ENCODE assay signal across 29 cellular contexts in genomic region chr10:121984463-121984862, GRCh38.
"Had no signal": no experiment of that assay in that cellular context is flagged by ENCODE, and none has a peak within 500 bp of the region (broad histone marks: within the 10 kb centered on the region; RNA-seq: fewer than 3 reads in every experiment).

No MANE protein-coding gene starts in this region.

- H3K27me3 ChIP-seq: stomach, suprapubic skin, testis, thyroid gland, tibial artery, tibial nerve, transverse colon, upper lobe of left lung, upper lobe of right lung, uterus, vagina had no signal

- DNase-seq: stimulated activated CD4-positive, alpha-beta T cell treated with anti-CD3 and anti-CD28 coated beads, Interleukin-2, amount 100 ng/mL, for 48 hours; stimulated activated CD4-positive, alpha-beta T cell treated with anti-CD3 and anti-CD28 coated beads, Interleukin-4, amount 100 ng/mL, for 1 hour; stimulated activated CD4-positive, alpha-beta T cell treated with anti-CD3 and anti-CD28 coated beads, Interleukin-4, amount 100 ng/mL, for 24 hours; stimulated activated CD4-positive, alpha-beta T cell treated with anti-CD3 and anti-CD28 coated beads, Interleukin-4, amount 100 ng/mL, for 4 hours; stimulated activated CD8-positive, alpha-beta memory T cell treated with anti-CD3 and anti-CD28 coated beads, Interleukin-4, amount 100 ng/mL, for 48 hours; stimulated activated naive B cell treated with anti-CD40 and anti-IgM and Interleukin-4, amounts not matched to agents 10 μg/mL and 1 μg/mL and 100 μg/mL, for 72 hours; stimulated activated naive CD4-positive, alpha-beta T cell; stimulated activated naive CD4-positive, alpha-beta T cell treated with Interleukin-2 at 50 U/mL for 16 hours; stimulated activated naive CD8-positive, alpha-beta T cell treated with anti-CD3 and anti-CD28 coated beads, Interleukin-15, amount 100 ng/mL, for 72 hours; stimulated activated naive CD8-positive, alpha-beta T cell treated with anti-CD3 and anti-CD28 coated beads, Interleukin-15, Interleukin-2, amounts not matched to agents 100 U/mL and 50 U/mL, for 24 hours; stomach; substantia nigra; testis; thyroid gland; tibial artery; transverse colon; trophoblast cell; upper lobe of left lung; upper lobe of right lung; uterus had no signal

- H3K4me3 ChIP-seq: stomach, suprapubic skin, testis, thoracic aorta, thyroid gland, tibial artery, tibial nerve, transverse colon, upper lobe of left lung, upper lobe of right lung, uterus, vagina had no signal

- FAIRE-seq: urothelium cell line had no signal

- H3K36me3 ChIP-seq: stomach, suprapubic skin, thoracic aorta, thyroid gland, tibial artery, tibial nerve, transverse colon, upper lobe of left lung, upper lobe of right lung, uterus, vagina had no signal

- ATAC-seq: stimulated activated effector memory CD8-positive, alpha-beta T cell treated with anti-CD3 and anti-CD28 coated beads, Interleukin-12 subunit alpha, Interleukin-12 subunit beta, amount 100 ng/mL, for 72 hours; stimulated activated memory B cell treated with anti-CD40 and anti-IgM and Interleukin-4, amounts not matched to agents 10 μg/mL and 1 μg/mL and 100 μg/mL, for 72 hours; stimulated activated naive B cell treated with anti-CD40 and anti-IgM and Interleukin-4, amounts not matched to agents 10 μg/mL and 1 μg/mL and 100 μg/mL, for 72 hours; stimulated activated naive CD8-positive, alpha-beta T cell treated with anti-CD3 and anti-CD28 coated beads, Interleukin-15, amount 100 ng/mL, for 72 hours; stimulated activated naive CD8-positive, alpha-beta T cell treated with anti-CD3 and anti-CD28 coated beads, Interleukin-15, Interleukin-2, amounts not matched to agents 100 U/mL and 50 U/mL, for 24 hours; upper lobe of right lung had no signal

- H3K36me3 Mint-ChIP-seq: stimulated activated effector memory CD8-positive, alpha-beta T cell treated with anti-CD3 and anti-CD28 coated beads, Interleukin-12 subunit alpha, Interleukin-12 subunit beta, amount 100 ng/mL, for 72 hours; type B pancreatic cell had no signal

- H3K27ac ChIP-seq: stomach, suprapubic skin, testis, thoracic aorta, thyroid gland, tibial artery, tibial nerve, transverse colon, upper lobe of left lung, upper lobe of right lung, uterus, vagina had no signal

- H3K4me1 Mint-ChIP-seq: stimulated activated effector memory CD8-positive, alpha-beta T cell treated with anti-CD3 and anti-CD28 coated beads, Interleukin-12 subunit alpha, Interleukin-12 subunit beta, amount 100 ng/mL, for 72 hours; stimulated activated memory B cell treated with anti-CD40 and anti-IgM and Interleukin-4, amounts not matched to agents 10 μg/mL and 1 μg/mL and 100 μg/mL, for 72 hours had no signal

- H3K27me3 Mint-ChIP-seq: type B pancreatic cell had no signal

- H3K9me3 ChIP-seq: testis, thyroid gland, upper lobe of right lung had no signal

- H3K4me1 ChIP-seq: suprapubic skin, testis, tibial artery, tibial nerve, transverse colon, upper lobe of right lung, uterus, vagina had no signal

- H3K4me3 Mint-ChIP-seq: stimulated activated effector memory CD8-positive, alpha-beta T cell treated with anti-CD3 and anti-CD28 coated beads, Interleukin-12 subunit alpha, Interleukin-12 subunit beta, amount 100 ng/mL, for 72 hours; stimulated activated memory B cell treated with anti-CD40 and anti-IgM and Interleukin-4, amounts not matched to agents 10 μg/mL and 1 μg/mL and 100 μg/mL, for 72 hours; stimulated activated naive B cell treated with anti-CD40 and anti-IgM and Interleukin-4, amounts not matched to agents 10 μg/mL and 1 μg/mL and 100 μg/mL, for 72 hours; stimulated activated naive CD8-positive, alpha-beta T cell treated with anti-CD3 and anti-CD28 coated beads, Interleukin-15, amount 100 ng/mL, for 72 hours; stimulated activated naive CD8-positive, alpha-beta T cell treated with anti-CD3 and anti-CD28 coated beads, Interleukin-15, Interleukin-2, amounts not matched to agents 100 ng/mL and 50 ng/mL, for 24 hours; type B pancreatic cell had no signal

- H3K27ac Mint-ChIP-seq: stimulated activated effector memory CD8-positive, alpha-beta T cell treated with anti-CD3 and anti-CD28 coated beads, Interleukin-12 subunit alpha, Interleukin-12 subunit beta, amount 100 ng/mL, for 72 hours; stimulated activated memory B cell treated with anti-CD40 and anti-IgM and Interleukin-4, amounts not matched to agents 10 μg/mL and 1 μg/mL and 100 μg/mL, for 72 hours; stimulated activated naive B cell treated with anti-CD40 and anti-IgM and Interleukin-4, amounts not matched to agents 10 μg/mL and 1 μg/mL and 100 μg/mL, for 72 hours; stimulated activated naive CD8-positive, alpha-beta T cell treated with anti-CD3 and anti-CD28 coated beads, Interleukin-15, amount 100 ng/mL, for 72 hours; stimulated activated naive CD8-positive, alpha-beta T cell treated with anti-CD3 and anti-CD28 coated beads, Interleukin-15, Interleukin-2, amounts not matched to agents 100 ng/mL and 50 ng/mL, for 24 hours; type B pancreatic cell had no signal
